ENCODE assay signal across 15 cellular contexts in the genomic region with DNA sequence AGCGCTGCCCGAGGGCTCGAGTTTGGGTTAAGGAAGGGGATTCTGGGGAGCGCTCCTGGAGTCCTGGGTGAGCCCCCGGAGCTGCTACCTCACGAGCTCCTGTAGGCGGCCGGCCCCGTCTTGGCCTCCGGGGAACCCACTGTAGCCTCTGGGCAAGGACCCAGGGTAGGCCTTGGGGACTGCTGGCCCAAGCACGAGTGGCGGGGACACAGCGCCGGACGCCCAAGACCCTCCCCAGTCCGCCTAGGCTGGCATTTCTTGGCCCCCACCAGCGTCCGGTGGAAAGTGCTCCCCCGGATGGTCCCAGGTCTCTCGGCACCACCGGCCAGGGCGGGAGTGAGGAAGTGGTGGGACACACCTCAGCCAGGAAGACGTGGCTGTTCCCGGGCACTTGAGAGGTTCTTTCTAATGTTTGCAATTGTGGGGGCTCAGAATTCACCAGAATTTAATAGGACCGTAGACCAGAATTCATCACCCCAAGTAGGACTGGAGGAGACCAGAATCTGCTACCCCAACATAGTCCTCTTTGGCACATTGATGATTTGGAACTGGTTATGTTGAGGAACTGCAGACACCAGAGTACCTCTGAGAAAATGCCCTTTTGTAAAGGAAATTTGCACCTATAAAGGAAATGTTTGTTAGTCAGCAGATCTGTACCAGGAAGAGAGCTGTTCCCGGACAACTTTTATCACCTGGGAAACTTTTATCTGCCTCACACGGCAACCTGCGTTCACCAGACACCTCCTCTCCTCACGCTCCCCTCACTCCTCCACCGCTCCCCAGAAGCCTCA. TPM values are rescaled to one million over a fixed set of nuclear protein-coding genes. Genes with fewer than 3 reads are reported as not detected.
DNase-seq lines count a peak whose midpoint lies in the region; ATAC-seq, FAIRE-seq and TF ChIP-seq lines count a peak whose summit lies in the region.
"Had no signal": no experiment of that assay in that cellular context is flagged by ENCODE, and none has a peak within 500 bp of the region (broad histone marks: within the 10 kb centered on the region; RNA-seq: fewer than 3 reads in every experiment).

No MANE protein-coding gene starts in this region.

- no peaks in the 10 kb centered on the region for H3K79me2 ChIP-seq in H9 (ENCODE audit: insufficient read depth, low read length)

- H2AK5ac ChIP-seq in H9 (ENCODE audit: insufficient read length, low read length), result no peak overlapping the region

- peaks cover 10% of the 10 kb centered on the region; the same call in 1 of the 2 replicates for H3K27me3 ChIP-seq in H9 (ENCODE audit: insufficient read depth, low read length)
- peaks cover 26% of the 10 kb centered on the region for H3K27me3 ChIP-seq in bronchial epithelial cell (ENCODE audit: control insufficient read depth, insufficient read depth, low read length)
- H3K27me3 ChIP-seq: BE2C had no signal

- H3K9me3 Mint-ChIP-seq in H9 (no peaks in the 10 kb centered on the region), progenitor cell of endocrine pancreas (ENCODE audit: low read depth) (no peaks in the 10 kb centered on the region), CD14-positive monocyte (peaks cover 0 to 6% (median 0%) of the 10 kb centered on the region in 7 donors)
- H3K9me3 Mint-ChIP-seq: activated CD4-positive, alpha-beta T cell treated with anti-CD3 and anti-CD28 coated beads, Interleukin-2, amount 10 ng/mL, durations not matched to agents 7 days and 5 days; stimulated activated naive CD8-positive, alpha-beta T cell treated with anti-CD3 and anti-CD28 coated beads, Interleukin-15, Interleukin-2, amounts not matched to agents 100 ng/mL and 50 ng/mL, for 24 hours had no signal

- no peaks in the 10 kb centered on the region for H3K79me1 ChIP-seq in H9 (ENCODE audit: insufficient read depth, low read depth, low read length, poor library complexity, severe bottlenecking)

- peak overlapping the region; percentile 36; the same call in 1 of the 2 replicates for H3K14ac ChIP-seq in H9 (ENCODE audit: insufficient read depth, low read length)

- no peaks in the 10 kb centered on the region for H3K36me3 ChIP-seq in bronchial epithelial cell (ENCODE audit: control insufficient read depth, insufficient read depth, low read length)
- H3K36me3 ChIP-seq: BE2C had no signal

- H2BK20ac ChIP-seq in H9 (ENCODE audit: low read depth, low read length, poor library complexity, severe bottlenecking), result no peak overlapping the region

- H4K8ac ChIP-seq in H9 (replicated peaks; ENCODE audit: insufficient read length, low read depth, low read length), result no peak overlapping the region

- no peak overlapping the region for H4K5ac ChIP-seq in H9 (ENCODE audit: insufficient read length, low read depth, low read length)

- H2AFZ ChIP-seq in H9 (ENCODE audit: low read length), result no peak overlapping the region

- no peak overlapping the region for H2BK12ac ChIP-seq in H9 (ENCODE audit: insufficient read length, low read depth, low read length)

- intact Hi-C loops in CD14-positive monocyte (cut with micrococcal nuclease), result no loop called here

- H3K36me3 Mint-ChIP-seq in H9 (ENCODE audit: insufficient read depth in 1 of 3, low read depth in 3 of 3) (no peaks in the 10 kb centered on the region), progenitor cell of endocrine pancreas (ENCODE audit: insufficient read depth) (peaks cover 5% of the 10 kb centered on the region), CD14-positive monocyte (no peaks in the 10 kb centered on the region)

- H3K4me1 Mint-ChIP-seq in H9, result peaks cover 28 to 29% of the 10 kb centered on the region in 2 experiments
- H3K4me1 Mint-ChIP-seq in progenitor cell of endocrine pancreas (ENCODE audit: low read depth), result peaks cover 30% of the 10 kb centered on the region
- H3K4me1 Mint-ChIP-seq in CD14-positive monocyte, result no peaks in the 10 kb centered on the region

- DNase-seq in H9 (no peak), bronchial epithelial cell (ENCODE audit: low read depth) (no peak), kidney tubule cell (ENCODE audit: low spot score) (peak; percentile 21), progenitor cell of endocrine pancreas (ENCODE audit: low spot score, unreplicated experiment) (no peak), CD14-positive monocyte (ENCODE audit: low spot score) (no peak), NCI-H1930 (lab: John Stamatoyannopoulos, UW) (no peak), NCI-H1417 treated with DMSO at 0.1 percent for 48 hours (lab: John Stamatoyannopoulos, UW) (no peak)
- DNase-seq: activated CD4-positive, alpha-beta T cell treated with anti-CD3 and anti-CD28 coated beads, Interleukin-2, amount 10 ng/mL, durations not matched to agents 7 days and 5 days; BE2C; GDM1; NCI-H2081; NK-92 treated with Interleukin-12 subunit alpha and Interleukin-12 subunit beta, amount 100 ng/mL, for 24 hours had no signal

- H3K4me2 ChIP-seq in H9 (ENCODE audit: insufficient read depth, insufficient read length, low read length), result peak overlapping the region; percentile 66
- H3K4me2 ChIP-seq: KMS-11 had no signal

- ATAC-seq in HG03175 (IDR thresholded peaks at IDR 0.05; ENCODE audit: unreplicated experiment), result no peak

- no peak overlapping the region for H2BK120ac ChIP-seq in H9 (ENCODE audit: low read depth, low read length, poor library complexity, severe bottlenecking)

- H3K23me2 ChIP-seq in H9 (ENCODE audit: insufficient read length, low read depth, low read length, poor library complexity, severe bottlenecking), result peaks cover 13% of the 10 kb centered on the region

- H4K20me1 ChIP-seq in H9 (ENCODE audit: control insufficient read depth, insufficient read depth, insufficient read length), result no peaks in the 10 kb centered on the region

- H3K4me3 Mint-ChIP-seq in H9 (peak overlapping the region; percentile 75 to 78), progenitor cell of endocrine pancreas (ENCODE audit: low read depth) (peak overlapping the region; percentile 60), CD14-positive monocyte (peak overlapping the region in 1 of 2 donors; percentile 80)
- H3K4me3 Mint-ChIP-seq: activated CD4-positive, alpha-beta T cell treated with anti-CD3 and anti-CD28 coated beads, Interleukin-2, amount 10 ng/mL, durations not matched to agents 7 days and 5 days; stimulated activated naive CD8-positive, alpha-beta T cell treated with anti-CD3 and anti-CD28 coated beads, Interleukin-15, Interleukin-2, amounts not matched to agents 100 ng/mL and 50 ng/mL, for 24 hours had no signal

- H3K18ac ChIP-seq in H9 (ENCODE audit: insufficient read length, low read depth, low read length), result no peak overlapping the region

- H3K27me3 Mint-ChIP-seq in H9 (ENCODE audit: low read depth) (peaks cover 43% of the 10 kb centered on the region), progenitor cell of endocrine pancreas (peaks cover 10% of the 10 kb centered on the region), CD14-positive monocyte (ENCODE audit: low read depth in 3 of 3) (peaks cover 39 to 70% (median 53%) of the 10 kb centered on the region in 3 donors)

- no peak overlapping the region for H3K23ac ChIP-seq in H9 (ENCODE audit: insufficient read length, low read depth, low read length)

- TF ChIP-seq CTCF in H9 (conservative IDR thresholded peaks at IDR 0.05), result 0 out of 3 replicates have a peak, but pooled peaks have one; percentile 23
- TF ChIP-seq CTCF in bronchial epithelial cell (IDR thresholded peaks at IDR 0.05; ENCODE audit: insufficient read depth, low read length, severe bottlenecking), result no peak
- TF ChIP-seq CTCF in progenitor cell of endocrine pancreas (IDR thresholded peaks at IDR 0.05; ENCODE audit: unreplicated experiment), result no peak
- TF ChIP-seq CTCF in CD14-positive monocyte (IDR thresholded peaks at IDR 0.05), result no peak

- H3K4me1 ChIP-seq in H9 (ENCODE audit: insufficient read depth, low read length), result no peaks in the 10 kb centered on the region; the same call in 1 of the 2 replicates
- H3K4me1 ChIP-seq: BE2C had no signal

- no peak overlapping the region for H3T11ph ChIP-seq in H9 (ENCODE audit: low read length)

- no peak overlapping the region for H3K27ac Mint-ChIP-seq in H9
- peak overlapping the region; percentile 16 for H3K27ac Mint-ChIP-seq in progenitor cell of endocrine pancreas
- H3K27ac Mint-ChIP-seq in CD14-positive monocyte, result no peak overlapping the region
- H3K27ac Mint-ChIP-seq: activated CD4-positive, alpha-beta T cell treated with anti-CD3 and anti-CD28 coated beads, Interleukin-2, amount 10 ng/mL, durations not matched to agents 7 days and 5 days; stimulated activated naive CD8-positive, alpha-beta T cell treated with anti-CD3 and anti-CD28 coated beads, Interleukin-15, Interleukin-2, amounts not matched to agents 100 ng/mL and 50 ng/mL, for 24 hours had no signal

- H3K9ac ChIP-seq in H9 (ENCODE audit: extremely low read depth, insufficient read length, low read length), result no peak overlapping the region
- H3K9ac ChIP-seq: KMS-11 had no signal

- H2BK15ac ChIP-seq in H9 (ENCODE audit: low read depth, low read length), result no peak overlapping the region

- no peak for FAIRE-seq in bronchial epithelial cell (lab: Jason Lieb, UNC)

- WGBS in H9 (ENCODE audit: extremely low coverage, insufficient read length, low lambda C conversion rate), result no CpG with 5 or more reads among the region's 30 CpGs

- peak overlapping the region; percentile 9 for H3K4me3 ChIP-seq in bronchial epithelial cell (ENCODE audit: low read depth, low read length)

- H3K9me3 ChIP-seq in H9 (ENCODE audit: control insufficient read depth, low read depth, low read length), result no peaks in the 10 kb centered on the region
- H3K9me3 ChIP-seq: BE2C had no signal

- H3K4ac ChIP-seq in H9 (ENCODE audit: low read depth, low read length), result no peak overlapping the region

- no peak overlapping the region for H3K56ac ChIP-seq in H9 (ENCODE audit: insufficient read length, low read depth, low read length)

- H4K91ac ChIP-seq in H9 (ENCODE audit: insufficient read length, low read depth, low read length), result no peak overlapping the region

- H2BK5ac ChIP-seq in H9 (ENCODE audit: insufficient read length, low read length), result no peak overlapping the region

- no peak overlapping the region for H3K27ac ChIP-seq in H9 (ENCODE audit: insufficient read length, low read depth, low read length)
- H3K27ac ChIP-seq: KMS-11 had no signal

RNA-seq across cellular contexts. Expression of a gene that starts 0.7 kb away (rescaled TPM):
- total RNA-seq in H9 (2021) (10.2 and 12.1 TPM in 2 replicates), bronchial epithelial cell (3.7 and 12.0 TPM in 2 replicates), progenitor cell of endocrine pancreas (23.7 and 29.4 TPM in 2 replicates)
- polyA plus RNA-seq in CD14-positive monocyte, result not detected
- total RNA-seq: activated CD4-positive, alpha-beta T cell treated with anti-CD3 and anti-CD28 coated beads, Interleukin-2, amount 10 ng/mL, durations not matched to agents 7 days and 5 days had no signal
